18 cellular contexts compared by ENCODE assay signal in the genomic region with DNA sequence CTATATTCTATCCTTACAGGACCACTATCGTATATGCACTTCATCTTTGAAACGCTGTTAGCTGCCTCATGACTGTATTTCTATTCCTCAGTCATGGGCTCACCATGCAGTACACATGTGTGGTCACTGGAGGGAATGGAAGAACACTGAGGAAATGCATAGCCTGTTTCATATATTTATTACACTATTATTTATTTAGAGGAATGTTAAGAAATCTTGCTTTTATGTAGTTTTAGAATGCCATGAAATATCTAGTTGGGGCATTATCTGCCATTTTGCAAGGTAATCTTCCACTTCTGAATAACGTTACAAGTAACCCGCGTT.
A peak's percentile ranks its signal among the peaks of the same experiment; 100 is the strongest.
DNase-seq lines count a peak whose midpoint lies in the region; ATAC-seq and TF ChIP-seq lines count a peak whose summit lies in the region.
"Had no signal": no experiment of that assay in that cellular context is flagged by ENCODE, and none has a peak within 500 bp of the region (broad histone marks: within the 10 kb centered on the region; RNA-seq: fewer than 3 reads in every experiment).

No MANE protein-coding gene starts in this region.

- no peaks in the 10 kb centered on the region; the same call in 1 of the 2 replicates for H3K36me3 Mint-ChIP-seq in HFFc6 (ENCODE audit: low read depth)
- H3K36me3 Mint-ChIP-seq in activated T-cell treated with anti-CD3 and anti-CD28 coated beads, Interleukin-2, amount 50 U/mL, for 4 hours (ENCODE audit: insufficient read depth) = no peaks in the 10 kb centered on the region

- H3K4me3 Mint-ChIP-seq in HFFc6 = no peak overlapping the region
- no peak overlapping the region for H3K4me3 Mint-ChIP-seq in activated T-cell treated with anti-CD3 and anti-CD28 coated beads, Interleukin-2, amount 50 U/mL, for 4 hours
- H3K4me3 Mint-ChIP-seq: activated CD4-positive, alpha-beta memory T cell treated with anti-CD3 and anti-CD28 coated beads, Interleukin-2, amount 10 ng/mL, durations not matched to agents 7 days and 5 days; activated naive CD4-positive, alpha-beta T cell treated with anti-CD3 and anti-CD28 coated beads, Interleukin-2, amount 50 U/mL, for 24 hours had no signal

- DNase-seq in ACHN (peak; percentile 20), HFFc6 (no peak), astrocyte of the spinal cord (ENCODE audit: low read depth, low spot score) (no peak), iris pigment epithelial cell (ENCODE audit: low read depth) (peak; percentile 27), NCI-H526 treated with DMSO at 0.1 percent for 48 hours (lab: John Stamatoyannopoulos, UW) (no peak), iPS-NIHi11 (ENCODE audit: low spot score) (no peak), D341Med (ENCODE audit: low spot score) (no peak)
- no peak for DNase-seq in activated T-cell treated with anti-CD3 and anti-CD28 coated beads, Interleukin-2, amount 50 U/mL, for 4 hours
- DNase-seq: activated CD4-positive, alpha-beta memory T cell treated with anti-CD3 and anti-CD28 coated beads, Interleukin-2, amount 10 ng/mL, durations not matched to agents 7 days and 5 days; activated T-cell treated with anti-CD3 and anti-CD28 coated beads, Interleukin-2, amount 50 U/mL, for 48 hours; hypothalamus; mucosa of descending colon; NCI-H2081 treated with DMSO at 0.1 percent for 48 hours; T-helper 1 cell had no signal

- no peak for ATAC-seq in activated T-cell treated with anti-CD3 and anti-CD28 coated beads, Interleukin-2, amount 50 U/mL, for 4 hours
- ATAC-seq: GM12878, mucosa of descending colon had no signal

- TF ChIP-seq CTCF in HFFc6 (IDR thresholded peaks at IDR 0.05) (peak; percentile 66), astrocyte of the spinal cord (IDR thresholded peaks at IDR 0.05; ENCODE audit: low read depth, low read length) (peak; percentile 34)

- H3K4me1 Mint-ChIP-seq in HFFc6 (ENCODE audit: low read depth) = peaks cover 77% of the 10 kb centered on the region
- H3K4me1 Mint-ChIP-seq in activated T-cell treated with anti-CD3 and anti-CD28 coated beads, Interleukin-2, amount 50 U/mL, for 4 hours (ENCODE audit: low read depth) = peaks cover 32% of the 10 kb centered on the region
- H3K4me1 Mint-ChIP-seq: activated CD4-positive, alpha-beta memory T cell treated with anti-CD3 and anti-CD28 coated beads, Interleukin-2, amount 10 ng/mL, durations not matched to agents 7 days and 5 days had no signal

- H3K9me3 Mint-ChIP-seq in HFFc6 = no peaks in the 10 kb centered on the region
- no peaks in the 10 kb centered on the region for H3K9me3 Mint-ChIP-seq in activated T-cell treated with anti-CD3 and anti-CD28 coated beads, Interleukin-2, amount 50 U/mL, for 4 hours
- H3K9me3 Mint-ChIP-seq: activated CD4-positive, alpha-beta memory T cell treated with anti-CD3 and anti-CD28 coated beads, Interleukin-2, amount 10 ng/mL, durations not matched to agents 7 days and 5 days; activated naive CD4-positive, alpha-beta T cell treated with anti-CD3 and anti-CD28 coated beads, Interleukin-2, amount 50 U/mL, for 24 hours had no signal

- H3K27me3 Mint-ChIP-seq in HFFc6 (ENCODE audit: insufficient read depth) = peaks cover 1% of the 10 kb centered on the region; the same call in 1 of the 2 replicates
- H3K27me3 Mint-ChIP-seq in activated T-cell treated with anti-CD3 and anti-CD28 coated beads, Interleukin-2, amount 50 U/mL, for 4 hours (ENCODE audit: low read depth) = no peaks in the 10 kb centered on the region
- H3K27me3 Mint-ChIP-seq: activated naive CD4-positive, alpha-beta T cell treated with anti-CD3 and anti-CD28 coated beads, Interleukin-2, amount 50 U/mL, for 24 hours had no signal

- H3K27ac Mint-ChIP-seq in HFFc6 = no peak overlapping the region; the same call in 1 of the 2 replicates
- H3K27ac Mint-ChIP-seq: activated CD4-positive, alpha-beta memory T cell treated with anti-CD3 and anti-CD28 coated beads, Interleukin-2, amount 10 ng/mL, durations not matched to agents 7 days and 5 days; activated naive CD4-positive, alpha-beta T cell treated with anti-CD3 and anti-CD28 coated beads, Interleukin-2, amount 50 U/mL, for 24 hours had no signal

- no peak overlapping the region for H3K4me3 ChIP-seq in astrocyte of the spinal cord (ENCODE audit: low read depth, low read length)
- H3K4me3 ChIP-seq: GM12878, mucosa of descending colon, smooth muscle cell, suprapubic skin had no signal

- in situ Hi-C loops in ACHN (cut with HindIII; ENCODE audit: low pct_ligation_motif_present, low pct_unique_long_range_greater_than_20kb, low sequenced_read_pairs) (no loop called here), astrocyte of the spinal cord (cut with HindIII; ENCODE audit: low sequenced_read_pairs) (no loop called here)

Comparison
In these comparisons a context has a peak if more than half of its experiments do, and no peak if none do; other contexts are left out.
1. DNase-seq: peak in ACHN (single experiment) and iris pigment epithelial cell (single experiment); none in HFFc6 (single experiment), astrocyte of the spinal cord (single experiment), activated T-cell treated with anti-CD3 and anti-CD28 coated beads, Interleukin-2, amount 50 U/mL, for 4 hours (single experiment), NCI-H526 treated with DMSO at 0.1 percent for 48 hours (single experiment), iPS-NIHi11 (single experiment) and D341Med (single experiment).